Comparison of ENCODE assay signal across 10 cellular contexts in genomic region chr14:49975286-49975685, GRCh38.
DNase-seq lines count a peak whose midpoint lies in the region; ATAC-seq and TF ChIP-seq lines count a peak whose summit lies in the region.
"Had no signal": no experiment of that assay in that cellular context is flagged by ENCODE, and none has a peak within 500 bp of the region (broad histone marks: within the 10 kb centered on the region; RNA-seq: fewer than 3 reads in every experiment).

No MANE protein-coding gene starts in this region.

- no peaks in the 10 kb centered on the region for H4K20me1 ChIP-seq in GM23338 (replicated peaks; ENCODE audit: insufficient read depth)

- peaks cover 89% of the 10 kb centered on the region for H3K4me1 Mint-ChIP-seq in activated naive CD4-positive, alpha-beta T cell treated with anti-CD3 and anti-CD28 coated beads, Interleukin-2, amount 50 U/mL, for 24 hours
- peaks cover 38% of the 10 kb centered on the region for H3K4me1 Mint-ChIP-seq in type B pancreatic cell (ENCODE audit: unreplicated experiment)
- peaks cover 14% of the 10 kb centered on the region for H3K4me1 Mint-ChIP-seq in GM23338

- no peak overlapping the region for H3K4me3 Mint-ChIP-seq in activated naive CD4-positive, alpha-beta T cell treated with anti-CD3 and anti-CD28 coated beads, Interleukin-2, amount 50 U/mL, for 24 hours
- H3K4me3 Mint-ChIP-seq in type B pancreatic cell: no peak overlapping the region
- no peak overlapping the region for H3K4me3 Mint-ChIP-seq in GM23338

- no peaks in the 10 kb centered on the region for H3K9me3 Mint-ChIP-seq in activated naive CD4-positive, alpha-beta T cell treated with anti-CD3 and anti-CD28 coated beads, Interleukin-2, amount 50 U/mL, for 24 hours
- H3K9me3 Mint-ChIP-seq in activated naive CD4-positive, alpha-beta T cell treated with anti-CD3 and anti-CD28 coated beads, Interleukin-2, amount 50 U/mL, for 72 hours: no peaks in the 10 kb centered on the region
- H3K9me3 Mint-ChIP-seq in type B pancreatic cell (no peaks in the 10 kb centered on the region), GM23338 (no peaks in the 10 kb centered on the region)

- H3K36me3 ChIP-seq in GM23338 (ENCODE audit: insufficient read depth): no peaks in the 10 kb centered on the region
- H3K36me3 ChIP-seq: prostate gland had no signal

- H3K9me2 ChIP-seq in GM23338 (ENCODE audit: insufficient read depth): no peaks in the 10 kb centered on the region

- peak overlapping the region; percentile 77 for H3K27ac Mint-ChIP-seq in activated naive CD4-positive, alpha-beta T cell treated with anti-CD3 and anti-CD28 coated beads, Interleukin-2, amount 50 U/mL, for 24 hours
- H3K27ac Mint-ChIP-seq in activated naive CD4-positive, alpha-beta T cell treated with anti-CD3 and anti-CD28 coated beads, Interleukin-2, amount 50 U/mL, for 72 hours: peak overlapping the region in 1 of 2 donors; percentile 18
- peak overlapping the region; percentile 86 for H3K27ac Mint-ChIP-seq in type B pancreatic cell
- no peak overlapping the region for H3K27ac Mint-ChIP-seq in GM23338

- no peak overlapping the region for H3K4me3 ChIP-seq in GM23338
- H3K4me3 ChIP-seq: prostate gland had no signal

- H3F3A ChIP-seq in GM23338 (replicated peaks; ENCODE audit: low read depth): no peaks in the 10 kb centered on the region

- no peaks in the 10 kb centered on the region for H3K27me3 ChIP-seq in GM23338 (ENCODE audit: insufficient read depth)

- no peaks in the 10 kb centered on the region for H3K36me3 Mint-ChIP-seq in activated naive CD4-positive, alpha-beta T cell treated with anti-CD3 and anti-CD28 coated beads, Interleukin-2, amount 50 U/mL, for 24 hours
- peaks cover 0 to 24% of the 10 kb centered on the region in 2 donors for H3K36me3 Mint-ChIP-seq in activated naive CD4-positive, alpha-beta T cell treated with anti-CD3 and anti-CD28 coated beads, Interleukin-2, amount 50 U/mL, for 72 hours
- H3K36me3 Mint-ChIP-seq in type B pancreatic cell (no peaks in the 10 kb centered on the region), GM23338 (ENCODE audit: low read depth) (no peaks in the 10 kb centered on the region)

- peaks cover 6% of the 10 kb centered on the region; the same call in 1 of the 2 replicates for H3K4me1 ChIP-seq in GM23338 (ENCODE audit: insufficient read depth)

- H3K79me2 ChIP-seq in GM23338 (replicated peaks; ENCODE audit: insufficient read depth): no peaks in the 10 kb centered on the region

- TF ChIP-seq CTCF in type B pancreatic cell (conservative IDR thresholded peaks at IDR 0.05) (no peak), GM23338 (conservative IDR thresholded peaks at IDR 0.05; ENCODE audit: low read depth in 2 of 2) (no peak)

- DNase-seq in activated naive CD4-positive, alpha-beta T cell treated with anti-CD3 and anti-CD28 coated beads, Interleukin-2, amount 50 U/mL, for 72 hours (ENCODE audit: low spot score in 2 of 2): no peak
- peak; percentile 93 for DNase-seq in amniotic epithelial cell (ENCODE audit: low read depth)
- peak; percentile 91 for DNase-seq in kidney glomerular epithelial cell (lab: John Stamatoyannopoulos, UW)
- DNase-seq in type B pancreatic cell (ENCODE audit: extremely low spot score, unreplicated experiment): no peak
- no peak for DNase-seq in stimulated activated CD4-positive, alpha-beta T cell treated with anti-CD3 and anti-CD28 coated beads, Interleukin-4, amount 100 ng/mL, for 4 hours
- DNase-seq in SKM-1 (lab: John Stamatoyannopoulos, UW; ENCODE audit: unreplicated experiment): no peak
- DNase-seq in GM23338 (ENCODE audit: low spot score): no peak

- no peak overlapping the region for H3K27ac ChIP-seq in GM23338 (ENCODE audit: low read depth)
- H3K27ac ChIP-seq: C4-2B had no signal

- H2AFZ ChIP-seq in GM23338: no peak overlapping the region

- no peak for ATAC-seq in activated naive CD4-positive, alpha-beta T cell treated with anti-CD3 and anti-CD28 coated beads, Interleukin-2, amount 50 U/mL, for 72 hours
- no peak for ATAC-seq in GM23338

- no peaks in the 10 kb centered on the region for H3K27me3 Mint-ChIP-seq in activated naive CD4-positive, alpha-beta T cell treated with anti-CD3 and anti-CD28 coated beads, Interleukin-2, amount 50 U/mL, for 24 hours
- H3K27me3 Mint-ChIP-seq in type B pancreatic cell: peaks cover 3% of the 10 kb centered on the region
- no peaks in the 10 kb centered on the region for H3K27me3 Mint-ChIP-seq in GM23338 (ENCODE audit: insufficient read depth, low read depth, poor library complexity)

- H3K4me2 ChIP-seq in GM23338: no peak overlapping the region

TF ChIP-seq in GM23338, 12 proteins besides CTCF, POLR2A, EP300 and RAD21 (continues in another document):
- no peak for TF ChIP-seq EZH2 (IDR thresholded peaks at IDR 0.05; ENCODE audit: low read depth, unreplicated experiment)
- no peak for TF ChIP-seq EZH2phosphoT487 (IDR thresholded peaks at IDR 0.05; ENCODE audit: unreplicated experiment)
- TF ChIP-seq ZNF331 (CRISPR knock-in tag; IDR thresholded peaks at IDR 0.05; ENCODE audit: low read depth): no peak
- TF ChIP-seq ZNF462 (CRISPR knock-in tag; IDR thresholded peaks at IDR 0.05): no peak
- TF ChIP-seq CREB1 (CRISPR knock-in tag; IDR thresholded peaks at IDR 0.05; ENCODE audit: low read depth): no peak

Comparison
In these comparisons a context has a peak if more than half of its experiments do, and no peak if none do; other contexts are left out.
1. DNase-seq: peak in amniotic epithelial cell (single experiment) and kidney glomerular epithelial cell (single experiment); none in activated naive CD4-positive, alpha-beta T cell treated with anti-CD3 and anti-CD28 coated beads, Interleukin-2, amount 50 U/mL, for 72 hours (0 of 2), type B pancreatic cell (single experiment), stimulated activated CD4-positive, alpha-beta T cell treated with anti-CD3 and anti-CD28 coated beads, Interleukin-4, amount 100 ng/mL, for 4 hours (0 of 2), SKM-1 (single experiment) and GM23338 (single experiment).